12 cellular contexts compared by ENCODE assay signal in the genomic region with DNA sequence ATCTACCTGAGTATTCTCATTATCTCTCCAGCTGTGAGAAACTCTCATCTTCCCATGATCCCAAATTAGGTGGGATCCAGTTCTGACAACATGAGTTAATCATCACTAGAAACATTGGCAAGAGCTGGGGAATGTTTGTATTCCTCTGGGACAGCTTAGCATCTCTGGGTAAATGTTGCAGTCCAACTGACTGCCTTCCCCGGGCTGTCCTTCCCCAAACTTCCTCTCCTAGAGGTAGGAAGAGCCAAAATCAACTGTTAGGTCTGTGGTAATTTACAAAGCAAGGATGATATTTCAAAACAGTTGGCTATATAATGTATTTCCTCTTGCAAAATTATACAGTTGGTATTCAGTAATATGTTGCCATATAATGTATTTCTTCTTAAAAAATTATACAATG.
DNase-seq lines count a peak whose midpoint lies in the region; ATAC-seq and TF ChIP-seq lines count a peak whose summit lies in the region.
"Had no signal": no experiment of that assay in that cellular context is flagged by ENCODE, and none has a peak within 500 bp of the region (broad histone marks: within the 10 kb centered on the region; RNA-seq: fewer than 3 reads in every experiment).

No MANE protein-coding gene starts in this region.

- peak; percentile 34 for DNase-seq in DMS 273 (lab: John Stamatoyannopoulos, UW; ENCODE audit: unreplicated experiment)
- DNase-seq in DMS 273 treated with DMSO at 0.1 percent for 48 hours (lab: John Stamatoyannopoulos, UW) = no peak
- DNase-seq in astrocyte of the spinal cord (ENCODE audit: low read depth, low spot score) = peak; percentile 56
- DNase-seq in kidney tubule cell (ENCODE audit: low spot score) = peak; percentile 10
- peak; percentile 67 to 77 for DNase-seq in tibial artery
- DNase-seq in activated CD4-positive, alpha-beta memory T cell treated with anti-CD3 and anti-CD28 coated beads, Interleukin-2, amount 10 ng/mL, durations not matched to agents 7 days and 5 days = no peak
- DNase-seq in activated T-cell treated with anti-CD3 and anti-CD28 coated beads, Interleukin-2, amount 50 U/mL, for 72 hours = no peak
- no peak for DNase-seq in mesendoderm
- DNase-seq: activated CD4-positive, alpha-beta T cell treated with anti-CD3 and anti-CD28 coated beads for 48 hours; activated naive CD8-positive, alpha-beta T cell treated with anti-CD3 and anti-CD28 coated beads, Interleukin-2, amount 10 ng/mL, durations not matched to agents 7 days and 5 days; RPMI8226 had no signal

- no peak overlapping the region for H2BK120ac ChIP-seq in mesendoderm (ENCODE audit: low read depth, low read length)

- H3K4me2 ChIP-seq in mesendoderm (ENCODE audit: low read length) = no peak overlapping the region

- no peaks in the 10 kb centered on the region for H3K9me3 ChIP-seq in tibial artery

- CTCF ChIA-PET in activated CD4-positive, alpha-beta memory T cell treated with anti-CD3 and anti-CD28 coated beads, Interleukin-2, amount 10 ng/mL, durations not matched to agents 7 days and 5 days (lab: Charles Lee) = no interaction called here

- no peak overlapping the region for H3K4ac ChIP-seq in mesendoderm (ENCODE audit: low read depth, low read length)

- no peaks in the 10 kb centered on the region for H3K79me2 ChIP-seq in mesendoderm (ENCODE audit: control insufficient read depth, insufficient read depth, low read length)

- no peak overlapping the region for H3K9ac ChIP-seq in mesendoderm (ENCODE audit: low read length)

- H3K27ac Mint-ChIP-seq in activated CD4-positive, alpha-beta memory T cell treated with anti-CD3 and anti-CD28 coated beads, Interleukin-2, amount 10 ng/mL, durations not matched to agents 7 days and 5 days = no peak overlapping the region
- no peak overlapping the region for H3K27ac Mint-ChIP-seq in activated T-cell treated with anti-CD3 and anti-CD28 coated beads, Interleukin-2, amount 50 U/mL, for 72 hours
- H3K27ac Mint-ChIP-seq: activated naive CD8-positive, alpha-beta T cell treated with anti-CD3 and anti-CD28 coated beads, Interleukin-2, amount 10 ng/mL, durations not matched to agents 7 days and 5 days had no signal

- no peak overlapping the region for H3K56ac ChIP-seq in mesendoderm (ENCODE audit: low read length)

- no peaks in the 10 kb centered on the region for H3K27me3 Mint-ChIP-seq in activated CD4-positive, alpha-beta memory T cell treated with anti-CD3 and anti-CD28 coated beads, Interleukin-2, amount 10 ng/mL, durations not matched to agents 7 days and 5 days
- H3K27me3 Mint-ChIP-seq in activated T-cell treated with anti-CD3 and anti-CD28 coated beads, Interleukin-2, amount 50 U/mL, for 72 hours (ENCODE audit: low read depth) = no peaks in the 10 kb centered on the region
- H3K27me3 Mint-ChIP-seq: activated naive CD8-positive, alpha-beta T cell treated with anti-CD3 and anti-CD28 coated beads, Interleukin-2, amount 10 ng/mL, durations not matched to agents 7 days and 5 days had no signal

- H2BK5ac ChIP-seq in mesendoderm (ENCODE audit: low read length) = no peak overlapping the region

- no peak overlapping the region for H3K23ac ChIP-seq in mesendoderm (ENCODE audit: low read length)

- H3K36me3 ChIP-seq in tibial artery (peaks cover 0 to 4% (median 0%) of the 10 kb centered on the region in 3 donors), mesendoderm (ENCODE audit: control insufficient read depth, insufficient read depth, low read length) (no peaks in the 10 kb centered on the region)

- no peak overlapping the region for H2AK5ac ChIP-seq in mesendoderm (ENCODE audit: low read length)

- intact Hi-C loops in tibial artery (cut with DNase I; ENCODE audit: low total_unique reads) = no loop called here

- H3K4me3 ChIP-seq in astrocyte of the spinal cord (ENCODE audit: low read depth, low read length) = no peak overlapping the region
- no peak overlapping the region for H3K4me3 ChIP-seq in tibial artery
- no peak overlapping the region for H3K4me3 ChIP-seq in mesendoderm (ENCODE audit: low read length)

- no peaks in the 10 kb centered on the region for H3K9me3 Mint-ChIP-seq in activated CD4-positive, alpha-beta memory T cell treated with anti-CD3 and anti-CD28 coated beads, Interleukin-2, amount 10 ng/mL, durations not matched to agents 7 days and 5 days
- H3K9me3 Mint-ChIP-seq in activated T-cell treated with anti-CD3 and anti-CD28 coated beads, Interleukin-2, amount 50 U/mL, for 72 hours = no peaks in the 10 kb centered on the region
- H3K9me3 Mint-ChIP-seq: activated naive CD8-positive, alpha-beta T cell treated with anti-CD3 and anti-CD28 coated beads, Interleukin-2, amount 10 ng/mL, durations not matched to agents 7 days and 5 days had no signal

- peaks cover 2% of the 10 kb centered on the region for H3K4me1 Mint-ChIP-seq in activated CD4-positive, alpha-beta memory T cell treated with anti-CD3 and anti-CD28 coated beads, Interleukin-2, amount 10 ng/mL, durations not matched to agents 7 days and 5 days
- peaks cover 11% of the 10 kb centered on the region for H3K4me1 Mint-ChIP-seq in activated T-cell treated with anti-CD3 and anti-CD28 coated beads, Interleukin-2, amount 50 U/mL, for 72 hours (ENCODE audit: low read depth)

- no peak overlapping the region for H3K4me3 Mint-ChIP-seq in activated CD4-positive, alpha-beta memory T cell treated with anti-CD3 and anti-CD28 coated beads, Interleukin-2, amount 10 ng/mL, durations not matched to agents 7 days and 5 days
- no peak overlapping the region for H3K4me3 Mint-ChIP-seq in activated T-cell treated with anti-CD3 and anti-CD28 coated beads, Interleukin-2, amount 50 U/mL, for 72 hours
- H3K4me3 Mint-ChIP-seq: activated naive CD8-positive, alpha-beta T cell treated with anti-CD3 and anti-CD28 coated beads, Interleukin-2, amount 10 ng/mL, durations not matched to agents 7 days and 5 days had no signal

- H4K8ac ChIP-seq in mesendoderm (ENCODE audit: low read depth, low read length) = no peak overlapping the region

- peaks cover 12% of the 10 kb centered on the region for H3K36me3 Mint-ChIP-seq in activated CD4-positive, alpha-beta memory T cell treated with anti-CD3 and anti-CD28 coated beads, Interleukin-2, amount 10 ng/mL, durations not matched to agents 7 days and 5 days (ENCODE audit: low read depth)
- no peaks in the 10 kb centered on the region for H3K36me3 Mint-ChIP-seq in activated T-cell treated with anti-CD3 and anti-CD28 coated beads, Interleukin-2, amount 50 U/mL, for 72 hours (ENCODE audit: insufficient read depth in 2 of 2)

- H3K18ac ChIP-seq in mesendoderm (ENCODE audit: low read length) = no peak overlapping the region

- no peaks in the 10 kb centered on the region for H3K79me1 ChIP-seq in mesendoderm (ENCODE audit: low read length)

- peak overlapping the region; percentile 67 to 79 for H3K27ac ChIP-seq in tibial artery
- H3K27ac ChIP-seq in mesendoderm (ENCODE audit: low read depth, low read length) = no peak overlapping the region
- H3K27ac ChIP-seq: 22Rv1 had no signal

- in situ Hi-C loops in astrocyte of the spinal cord (cut with HindIII; ENCODE audit: low sequenced_read_pairs) = no loop called here

- H3K27me3 ChIP-seq in tibial artery = no peaks in the 10 kb centered on the region
- no peaks in the 10 kb centered on the region for H3K27me3 ChIP-seq in mesendoderm (ENCODE audit: insufficient read depth, low read length, poor library complexity)

- H3K4me1 ChIP-seq in tibial artery = peaks cover 8 to 38% (median 37%) of the 10 kb centered on the region in 4 donors
- H3K4me1 ChIP-seq in mesendoderm (ENCODE audit: control insufficient read depth, low read depth, low read length) = no peaks in the 10 kb centered on the region

- POLR2A ChIA-PET in activated CD4-positive, alpha-beta memory T cell treated with anti-CD3 and anti-CD28 coated beads, Interleukin-2, amount 10 ng/mL, durations not matched to agents 7 days and 5 days (lab: Charles Lee) = no interaction called here

- H4K5ac ChIP-seq in mesendoderm (ENCODE audit: low read length) = no peak overlapping the region

- ATAC-seq in activated T-cell treated with anti-CD3 and anti-CD28 coated beads, Interleukin-2, amount 50 U/mL, for 72 hours (replicated peaks in 1 of 2) = no peak

- WGBS in mesendoderm (ENCODE audit: extremely low coverage, insufficient coverage, low lambda C conversion rate) = no CpG with 5 or more reads among the region's 1 CpG

- H2BK15ac ChIP-seq in mesendoderm (replicated peaks; ENCODE audit: low read depth) = no peak overlapping the region

- TF ChIP-seq CTCF in astrocyte of the spinal cord (IDR thresholded peaks at IDR 0.05; ENCODE audit: low read depth, low read length) (no peak), tibial artery (IDR thresholded peaks at IDR 0.05) (no peak)

Comparison
In these comparisons a context has a peak if more than half of its experiments do, and no peak if none do; other contexts are left out.
1. DNase-seq: peak in DMS 273 (single experiment), astrocyte of the spinal cord (single experiment), kidney tubule cell (single experiment) and tibial artery (2 of 2); none in DMS 273 treated with DMSO at 0.1 percent for 48 hours (single experiment), activated CD4-positive, alpha-beta memory T cell treated with anti-CD3 and anti-CD28 coated beads, Interleukin-2, amount 10 ng/mL, durations not matched to agents 7 days and 5 days (single experiment), activated T-cell treated with anti-CD3 and anti-CD28 coated beads, Interleukin-2, amount 50 U/mL, for 72 hours (0 of 2) and mesendoderm (single experiment).